ENCODE assay signal across 1 cellular context in genomic region chr1:34549199-34549598, GRCh38.
TF ChIP-seq lines count a peak whose summit lies in the region.

No MANE protein-coding gene starts in this region.

TF ChIP-seq in SK-N-SH treated with all-trans-retinoic acid at 6 μM for 48 hours, 23 proteins besides CTCF, POLR2A, EP300 and RAD21 (continued from another document):
- TF ChIP-seq TSHZ2 (CRISPR knock-in tag; IDR thresholded peaks at IDR 0.05), result no peak
- no peak for TF ChIP-seq ZNF565 (CRISPR knock-in tag; conservative IDR thresholded peaks at IDR 0.05; ENCODE audit: low read depth)
- no peak for TF ChIP-seq ARNTL (CRISPR knock-in tag; IDR thresholded peaks at IDR 0.05; ENCODE audit: borderline replicate concordance, low read depth)
